Comparison of ENCODE assay signal across 27 cellular contexts in the genomic region with DNA sequence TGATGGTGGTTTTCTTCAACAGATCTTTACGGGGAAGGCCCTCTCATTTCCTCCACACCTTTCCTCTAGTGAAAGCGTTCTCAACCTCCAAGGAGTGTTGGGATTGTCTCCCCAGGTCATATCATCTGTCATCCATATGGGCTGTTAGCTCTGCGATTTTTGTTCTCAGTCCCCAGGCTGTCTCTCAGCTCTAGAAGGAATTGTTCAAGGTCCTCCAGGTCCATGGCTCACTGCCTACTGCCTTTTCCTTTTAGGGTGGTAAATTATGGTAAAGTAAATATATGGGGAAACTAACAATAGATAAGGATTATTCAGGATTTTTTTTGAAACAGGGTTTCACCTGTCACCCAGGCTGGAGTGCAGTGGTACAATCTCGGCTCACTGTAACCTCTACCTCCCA. TPM values are rescaled to one million over a fixed set of nuclear protein-coding genes. Genes with fewer than 3 reads are reported as not detected.
A peak's percentile ranks its signal among the peaks of the same experiment; 100 is the strongest.
DNase-seq lines count a peak whose midpoint lies in the region; ATAC-seq and TF ChIP-seq lines count a peak whose summit lies in the region.
"Had no signal": no experiment of that assay in that cellular context is flagged by ENCODE, and none has a peak within 500 bp of the region (broad histone marks: within the 10 kb centered on the region; RNA-seq: fewer than 3 reads in every experiment).

No MANE protein-coding gene starts in this region.

- TF ChIP-seq CTCF in 22Rv1 (IDR thresholded peaks at IDR 0.05) = no peak
- no peak for TF ChIP-seq CTCF in Caco-2 (IDR thresholded peaks at IDR 0.05; ENCODE audit: insufficient read depth in 1 of 2, low read depth in 1 of 2, low read length in 1 of 2, severe bottlenecking in 1 of 2, unreplicated experiment in 1 of 2)
- no peak for TF ChIP-seq CTCF in Peyer's patch (IDR thresholded peaks at IDR 0.05)
- TF ChIP-seq CTCF in mucosa of descending colon (IDR thresholded peaks at IDR 0.05) = no peak

- peak in 1 of 2 experiments; percentile 66 for DNase-seq in Caco-2
- no peak for DNase-seq in Peyer's patch
- DNase-seq in mucosa of descending colon = peak in 1 of 3 donors; percentile 73
- DNase-seq in NOMO-1 treated with DMSO at 0.1 percent for 48 hours (lab: John Stamatoyannopoulos, UW; ENCODE audit: unreplicated experiment) = no peak
- DNase-seq: activated CD4-positive, alpha-beta T cell treated with anti-CD3 and anti-CD28 coated beads, Interleukin-2, amount 50 U/mL, for 1 hour; activated CD8-positive, alpha-beta memory T cell treated with anti-CD3 and anti-CD28 coated beads, Interleukin-2, amount 10 ng/mL, durations not matched to agents 7 days and 5 days; activated naive CD4-positive, alpha-beta T cell; activated T-cell treated with anti-CD3 and anti-CD28 coated beads, Interleukin-2, amount 50 U/mL, for 72 hours; C1 segment of cervical spinal cord; cerebellar nuclear complex; dorsolateral prefrontal cortex; glutamatergic neuron; NCI-H1092; NCI-H1930; sigmoid colon; stimulated activated naive CD4-positive, alpha-beta T cell; SW 1271; T-helper 9 cell; uterus had no signal

- H3K9me3 ChIP-seq in Caco-2 (no peaks in the 10 kb centered on the region), Peyer's patch (no peaks in the 10 kb centered on the region), mucosa of descending colon (no peaks in the 10 kb centered on the region)
- H3K9me3 ChIP-seq: sigmoid colon, uterus had no signal

- ATAC-seq in mucosa of descending colon (peak; percentile 33), HG03460 (IDR thresholded peaks at IDR 0.05; ENCODE audit: unreplicated experiment) (no peak), GM18517 (IDR thresholded peaks at IDR 0.05; ENCODE audit: unreplicated experiment) (no peak)
- no peak for ATAC-seq in stimulated activated memory B cell treated with anti-CD40 and anti-IgM and Interleukin-4, amounts not matched to agents 10 μg/mL and 1 μg/mL and 100 μg/mL, for 72 hours
- ATAC-seq: activated CD8-positive, alpha-beta memory T cell treated with anti-CD3 and anti-CD28 coated beads, Interleukin-2, amount 10 ng/mL, durations not matched to agents 7 days and 5 days; activated T-cell treated with anti-CD3 and anti-CD28 coated beads, Interleukin-2, amount 50 U/mL, for 72 hours; GM23338 had no signal

- CTCF ChIA-PET in Caco-2 (lab: Charles Lee) = interaction anchor here (0.5 to 1.2 kb wide), 2 partner anchors 13 to 596 kb away, joined by 3 read pairs; no protein-coding TSS in a partner anchor

- peaks cover 42% of the 10 kb centered on the region for H3K4me1 Mint-ChIP-seq in Caco-2 (ENCODE audit: low read depth, unreplicated experiment)
- no peaks in the 10 kb centered on the region for H3K4me1 Mint-ChIP-seq in stimulated activated memory B cell treated with anti-CD40 and anti-IgM and Interleukin-4, amounts not matched to agents 10 μg/mL and 1 μg/mL and 100 μg/mL, for 72 hours
- H3K4me1 Mint-ChIP-seq: GM23338, IgD-negative memory B cell had no signal

- H3K4me3 ChIP-seq in Caco-2 (ENCODE audit: low read depth, low read length) (no peak overlapping the region), Peyer's patch (no peak overlapping the region), mucosa of descending colon (no peak overlapping the region)
- H3K4me3 ChIP-seq: dorsolateral prefrontal cortex, GM23338, lung, neural progenitor cell, sigmoid colon, uterus had no signal

- no TSS peak for BruUV-seq in Caco-2 (replicated peaks; lab: Mats Ljungman, UMichigan)

- H3K4me1 ChIP-seq in Caco-2 = peaks cover 52% of the 10 kb centered on the region
- peaks cover 0 to 29% (median 6%) of the 10 kb centered on the region in 4 donors for H3K4me1 ChIP-seq in Peyer's patch
- peaks cover 44% of the 10 kb centered on the region for H3K4me1 ChIP-seq in mucosa of descending colon (ENCODE audit: low read depth)
- H3K4me1 ChIP-seq: neural progenitor cell, sigmoid colon, uterus had no signal

- TF ChIP-seq POLR2A in Peyer's patch (IDR thresholded peaks at IDR 0.05) = no peak

- H3K27ac ChIP-seq in 22Rv1 = peak overlapping the region; percentile 61; the same call in 1 of the 2 replicates
- H3K27ac ChIP-seq in Peyer's patch = peak overlapping the region in 3 of 4 donors; percentile 79 to 96 (median 94)
- H3K27ac ChIP-seq: dorsolateral prefrontal cortex, neural progenitor cell, sigmoid colon, uterus had no signal

- peak overlapping the region; percentile 31 for H3K27ac Mint-ChIP-seq in Caco-2 (ENCODE audit: unreplicated experiment)
- no peak overlapping the region for H3K27ac Mint-ChIP-seq in stimulated activated memory B cell treated with anti-CD40 and anti-IgM and Interleukin-4, amounts not matched to agents 10 μg/mL and 1 μg/mL and 100 μg/mL, for 72 hours
- H3K27ac Mint-ChIP-seq: activated CD8-positive, alpha-beta memory T cell treated with anti-CD3 and anti-CD28 coated beads, Interleukin-2, amount 10 ng/mL, durations not matched to agents 7 days and 5 days; activated T-cell treated with anti-CD3 and anti-CD28 coated beads, Interleukin-2, amount 50 U/mL, for 72 hours; GM23338; IgD-negative memory B cell; neural progenitor cell had no signal

- H3K36me3 ChIP-seq in Caco-2 (ENCODE audit: control insufficient read depth, insufficient read depth, low read length) = no peaks in the 10 kb centered on the region
- no peaks in the 10 kb centered on the region for H3K36me3 ChIP-seq in Peyer's patch
- no peaks in the 10 kb centered on the region for H3K36me3 ChIP-seq in mucosa of descending colon (ENCODE audit: low read depth)
- H3K36me3 ChIP-seq: neural progenitor cell, sigmoid colon, uterus had no signal

- no peaks in the 10 kb centered on the region for H3K27me3 Mint-ChIP-seq in Caco-2 (ENCODE audit: insufficient read depth, unreplicated experiment)
- H3K27me3 Mint-ChIP-seq in stimulated activated memory B cell treated with anti-CD40 and anti-IgM and Interleukin-4, amounts not matched to agents 10 μg/mL and 1 μg/mL and 100 μg/mL, for 72 hours = peaks cover 44% of the 10 kb centered on the region

- H3K27me3 ChIP-seq in Caco-2 (replicated peaks; ENCODE audit: control insufficient read depth, insufficient read depth, low read length) (no peaks in the 10 kb centered on the region), Peyer's patch (no peaks in the 10 kb centered on the region)
- H3K27me3 ChIP-seq: dorsolateral prefrontal cortex, neural progenitor cell, sigmoid colon, uterus had no signal

- H3K9me3 Mint-ChIP-seq in Caco-2 (ENCODE audit: unreplicated experiment) = no peaks in the 10 kb centered on the region
- no peaks in the 10 kb centered on the region for H3K9me3 Mint-ChIP-seq in stimulated activated memory B cell treated with anti-CD40 and anti-IgM and Interleukin-4, amounts not matched to agents 10 μg/mL and 1 μg/mL and 100 μg/mL, for 72 hours
- H3K9me3 Mint-ChIP-seq: activated T-cell treated with anti-CD3 and anti-CD28 coated beads, Interleukin-2, amount 50 U/mL, for 72 hours; GM23338; neural progenitor cell had no signal

- POLR2A ChIA-PET in Caco-2 (lab: Charles Lee) = interaction anchor here (1.7 kb wide), 1 partner anchor 38 kb away, joined by 6 read pairs; a partner anchor contains a TSS

- no peaks in the 10 kb centered on the region for H3K36me3 Mint-ChIP-seq in Caco-2 (ENCODE audit: insufficient read depth, unreplicated experiment)
- H3K36me3 Mint-ChIP-seq in stimulated activated memory B cell treated with anti-CD40 and anti-IgM and Interleukin-4, amounts not matched to agents 10 μg/mL and 1 μg/mL and 100 μg/mL, for 72 hours = no peaks in the 10 kb centered on the region
- H3K36me3 Mint-ChIP-seq: activated CD8-positive, alpha-beta memory T cell treated with anti-CD3 and anti-CD28 coated beads, Interleukin-2, amount 10 ng/mL, durations not matched to agents 7 days and 5 days; IgD-negative memory B cell; neural progenitor cell had no signal

- no peak overlapping the region for H3K4me3 Mint-ChIP-seq in Caco-2 (ENCODE audit: unreplicated experiment)
- H3K4me3 Mint-ChIP-seq in stimulated activated memory B cell treated with anti-CD40 and anti-IgM and Interleukin-4, amounts not matched to agents 10 μg/mL and 1 μg/mL and 100 μg/mL, for 72 hours = no peak overlapping the region
- H3K4me3 Mint-ChIP-seq: activated CD8-positive, alpha-beta memory T cell treated with anti-CD3 and anti-CD28 coated beads, Interleukin-2, amount 10 ng/mL, durations not matched to agents 7 days and 5 days; activated T-cell treated with anti-CD3 and anti-CD28 coated beads, Interleukin-2, amount 50 U/mL, for 72 hours; GM23338; IgD-negative memory B cell; neural progenitor cell had no signal

- intact Hi-C loops in Caco-2 (cut with micrococcal nuclease; ENCODE audit: unreplicated experiment) (loop anchor here (1.0 to 5.0 kb wide), 2 partner anchors 28 to 41 kb away; no protein-coding TSS in a partner anchor), mucosa of descending colon (cut with DNase I, micrococcal nuclease) (no loop called here)

RNA-seq across cellular contexts. Expression of a gene that starts 37.6 kb away (rescaled TPM):
- total RNA-seq in Caco-2 (2022) = 116 and 126 TPM in 2 replicates
- total RNA-seq in Peyer's patch = 100 to 1,000 TPM; 497 to 741 (median 654) TPM
- 1,000 to 10,000 TPM in 2 of 3 donors, 100 to 1,000 TPM in 1; 623 to 1,741 (median 1,105) TPM for total RNA-seq in mucosa of descending colon
